ENCODE assay signal across 8 cellular contexts in genomic region chr21:15066231-15066577, GRCh38. TPM values are rescaled to one million over a fixed set of nuclear protein-coding genes. Genes with fewer than 3 reads are reported as not detected.
DNase-seq lines count a peak whose midpoint lies in the region; ATAC-seq and TF ChIP-seq lines count a peak whose summit lies in the region.

No MANE protein-coding gene starts in this region.

- peaks cover 31 to 37% of the 10 kb centered on the region in 2 donors for H3K4me1 Mint-ChIP-seq in natural killer cell

- H3K27me3 Mint-ChIP-seq in natural killer cell (ENCODE audit: low read depth in 2 of 2): no peaks in the 10 kb centered on the region

- H3K27me3 ChIP-seq in BLaER1: no peaks in the 10 kb centered on the region

- H3K4me3 Mint-ChIP-seq in natural killer cell: peak overlapping the region; percentile 96

- ATAC-seq in natural killer cell: no peak
- ATAC-seq in omental fat pad (ENCODE audit: low FRiP score): no peak
- ATAC-seq in HG02623 (IDR thresholded peaks at IDR 0.05; ENCODE audit: unreplicated experiment): no peak

- peak overlapping the region; percentile 90 to 96 for H3K27ac Mint-ChIP-seq in natural killer cell

- H3K9me3 ChIP-seq in BLaER1: no peaks in the 10 kb centered on the region

- peaks cover 33% of the 10 kb centered on the region for H3K4me1 ChIP-seq in BLaER1

- H3K4me3 ChIP-seq in BLaER1: peak overlapping the region; percentile 95

- peaks cover 18% of the 10 kb centered on the region; the same call in 1 of the 2 replicates for H4K20me1 ChIP-seq in BLaER1

- peak overlapping the region; percentile 80 for H3K4me2 ChIP-seq in BLaER1

- intact Hi-C loops in natural killer cell (cut with micrococcal nuclease): loop anchor here (1.0 to 10.0 kb wide), 2 partner anchors 529 to 683 kb away; partner anchors contain the start of gene HSPA13

- DNase-seq in MV-4-11 (lab: John Stamatoyannopoulos, UW): peak; percentile 60
- DNase-seq in dermis blood vessel endothelial cell: peak; percentile 38
- no peak for DNase-seq in natural killer cell
- no peak for DNase-seq in GM10266 (ENCODE audit: extremely low spot score)
- DNase-seq in omental fat pad (ENCODE audit: low spot score): no peak
- no peak for DNase-seq in NCI-H82 treated with DMSO at 0.1 percent for 48 hours (lab: John Stamatoyannopoulos, UW; ENCODE audit: unreplicated experiment)

- peak overlapping the region; percentile 99 for H3K27ac ChIP-seq in BLaER1

- peaks cover 13% of the 10 kb centered on the region; the same call in 1 of the 2 replicates for H3K36me3 ChIP-seq in BLaER1

- no peaks in the 10 kb centered on the region for H3K9me3 Mint-ChIP-seq in natural killer cell

- TF ChIP-seq CTCF in natural killer cell (IDR thresholded peaks at IDR 0.05) (no peak), GM10266 (IDR thresholded peaks at IDR 0.05; ENCODE audit: control insufficient read depth, insufficient read depth, low read depth, missing control alignments) (no peak), omental fat pad (IDR thresholded peaks at IDR 0.05) (no peak)

- peak overlapping the region; percentile 99 for H3K9ac ChIP-seq in BLaER1

- H3K36me3 Mint-ChIP-seq in natural killer cell: no peaks in the 10 kb centered on the region

RNA-seq across cellular contexts. Expression of gene NRIP1, which starts 1.4 kb away (rescaled TPM):
- 51.1 and 56.0 TPM in 2 replicates for total RNA-seq in dermis blood vessel endothelial cell
- 10 to 100 TPM; 42.4 to 46.8 (median 42.6) TPM for total RNA-seq in natural killer cell
- total RNA-seq in omental fat pad: 10 to 100 TPM; 37.2 to 86.3 (median 60.7) TPM

Comparison
In these comparisons a context has a peak if more than half of its experiments do, and no peak if none do; other contexts are left out.
1. DNase-seq: peak in MV-4-11 (single experiment) and dermis blood vessel endothelial cell (single experiment); none in natural killer cell (single experiment), GM10266 (single experiment), omental fat pad (single experiment) and NCI-H82 treated with DMSO at 0.1 percent for 48 hours (single experiment).